In genomic region chr6:160733045-160733646, GRCh38 we compare ENCODE assay signal across 9 cellular contexts. TPM values are rescaled to one million over a fixed set of nuclear protein-coding genes. Genes with fewer than 3 reads are reported as not detected.
DNase-seq lines count a peak whose midpoint lies in the region; ATAC-seq, FAIRE-seq and TF ChIP-seq lines count a peak whose summit lies in the region.
"Had no signal": no experiment of that assay in that cellular context is flagged by ENCODE, and none has a peak within 500 bp of the region (broad histone marks: within the 10 kb centered on the region; RNA-seq: fewer than 3 reads in every experiment).

No MANE protein-coding gene starts in this region.

- TF ChIP-seq CTCF in activated B cell treated with CpG ODN at 0.5 μM for 24 hours (IDR thresholded peaks at IDR 0.05) (no peak), prostate gland (IDR thresholded peaks at IDR 0.05) (peak in 3 of 4 experiments; percentile 57 to 63 (median 60))

- H3K4me1 ChIP-seq in CD4-positive, CD25-positive, alpha-beta regulatory T cell (ENCODE audit: control insufficient read depth, insufficient read depth, low read length, poor library complexity, severe bottlenecking): no peaks in the 10 kb centered on the region
- H3K4me1 ChIP-seq in prostate gland (replicated peaks): no peaks in the 10 kb centered on the region

- peak in 2 of 3 donors; percentile 10 to 44 for DNase-seq in CD4-positive, CD25-positive, alpha-beta regulatory T cell
- peak; percentile 17 for DNase-seq in GM18507 (ENCODE audit: extremely low spot score, insufficient read length, low read depth)
- DNase-seq in NCI-H1092 treated with DMSO at 0.1 percent for 48 hours (lab: John Stamatoyannopoulos, UW): peak; percentile 41
- no peak for DNase-seq in activated B cell treated with CpG ODN at 0.5 μM for 24 hours
- DNase-seq in globus pallidus (ENCODE audit: low spot score): peak; percentile 48
- peak; percentile 28 for DNase-seq in prostate gland (ENCODE audit: low spot score)
- no peak for DNase-seq in NK-92 (lab: John Stamatoyannopoulos, UW; ENCODE audit: unreplicated experiment)

- no peaks in the 10 kb centered on the region for H3K36me3 ChIP-seq in CD4-positive, CD25-positive, alpha-beta regulatory T cell (ENCODE audit: control insufficient read depth, insufficient read depth, low read length)
- H3K36me3 ChIP-seq in prostate gland: no peaks in the 10 kb centered on the region

- 36% methylated on average over 8 of the region's 8 CpGs for WGBS in prostate gland

- CTCF ChIA-PET in activated B cell treated with CpG ODN at 0.5 μM for 24 hours (lab: Charles Lee): interaction anchor here (1.4 to 4.2 kb wide), 6 partner anchors 9 to 640 kb away, joined by 3 to 24 read pairs (median 8); no protein-coding TSS in a partner anchor

- H3K9me3 Mint-ChIP-seq in CD4-positive, CD25-positive, alpha-beta regulatory T cell: no peaks in the 10 kb centered on the region
- H3K9me3 Mint-ChIP-seq in activated B cell treated with CpG ODN at 0.5 μM for 24 hours: no peaks in the 10 kb centered on the region

- no peaks in the 10 kb centered on the region for H3K4me1 Mint-ChIP-seq in CD4-positive, CD25-positive, alpha-beta regulatory T cell
- H3K4me1 Mint-ChIP-seq in activated B cell treated with CpG ODN at 0.5 μM for 24 hours: no peaks in the 10 kb centered on the region

- H3K36me3 Mint-ChIP-seq in CD4-positive, CD25-positive, alpha-beta regulatory T cell: no peaks in the 10 kb centered on the region
- no peaks in the 10 kb centered on the region for H3K36me3 Mint-ChIP-seq in activated B cell treated with CpG ODN at 0.5 μM for 24 hours (ENCODE audit: low read depth)

- H3K4me3 ChIP-seq in CD4-positive, CD25-positive, alpha-beta regulatory T cell (ENCODE audit: low read depth, low read length): no peak overlapping the region
- no peak overlapping the region for H3K4me3 ChIP-seq in prostate gland

- POLR2A ChIA-PET in activated B cell treated with CpG ODN at 0.5 μM for 24 hours (lab: Charles Lee): no interaction called here

- H3K27ac ChIP-seq in CD4-positive, CD25-positive, alpha-beta regulatory T cell (ENCODE audit: insufficient read depth, low read length, poor library complexity, severe bottlenecking): no peak overlapping the region
- H3K27ac ChIP-seq in prostate gland: no peak overlapping the region

- no peaks in the 10 kb centered on the region for H3K9me3 ChIP-seq in CD4-positive, CD25-positive, alpha-beta regulatory T cell (ENCODE audit: control insufficient read depth in 2 of 2, low read length in 2 of 2)
- no peaks in the 10 kb centered on the region for H3K9me3 ChIP-seq in prostate gland

- TF ChIP-seq POLR2A in prostate gland (IDR thresholded peaks at IDR 0.05): no peak

- H3K27me3 ChIP-seq in CD4-positive, CD25-positive, alpha-beta regulatory T cell (ENCODE audit: control insufficient read depth, insufficient read depth, low read length): peaks cover 2% of the 10 kb centered on the region
- H3K27me3 ChIP-seq in prostate gland (replicated peaks; ENCODE audit: insufficient read depth): no peaks in the 10 kb centered on the region

- H3K27me3 Mint-ChIP-seq in CD4-positive, CD25-positive, alpha-beta regulatory T cell: peaks cover 19% of the 10 kb centered on the region
- H3K27me3 Mint-ChIP-seq in activated B cell treated with CpG ODN at 0.5 μM for 24 hours: peaks cover 25% of the 10 kb centered on the region

- intact Hi-C loops in activated B cell treated with CpG ODN at 0.5 μM for 24 hours (cut with micrococcal nuclease): loop anchor here (1.0 to 5.0 kb wide), 5 partner anchors 34 to 641 kb away; partner anchors contain the start of gene MAP3K4
- intact Hi-C loops in prostate gland (cut with DNase I): loop anchor here (2.0 to 5.0 kb wide), 2 partner anchors 34 to 639 kb away; no protein-coding TSS in a partner anchor

- ATAC-seq in CD4-positive, CD25-positive, alpha-beta regulatory T cell (ENCODE audit: low read depth in 2 of 2): peak in 1 of 2 donors; percentile 31
- ATAC-seq in HG02840 (IDR thresholded peaks at IDR 0.05; ENCODE audit: low FRiP score, unreplicated experiment): peak; percentile 75
- ATAC-seq in activated B cell treated with CpG ODN at 0.5 μM for 24 hours (ENCODE audit: low read depth): peak; percentile 78

- H3K4me3 Mint-ChIP-seq in CD4-positive, CD25-positive, alpha-beta regulatory T cell: no peak overlapping the region
- no peak overlapping the region for H3K4me3 Mint-ChIP-seq in activated B cell treated with CpG ODN at 0.5 μM for 24 hours

- FAIRE-seq in GM18507 (lab: Jason Lieb, UNC): peak; percentile 70

- H3K27ac Mint-ChIP-seq in CD4-positive, CD25-positive, alpha-beta regulatory T cell: peak overlapping the region in 1 of 3 donors; percentile 12
- H3K27ac Mint-ChIP-seq in activated B cell treated with CpG ODN at 0.5 μM for 24 hours: no peak overlapping the region

RNA-seq across cellular contexts. Expression of gene PLG, which starts 31.1 kb away (rescaled TPM):
- not detected for total RNA-seq in CD4-positive, CD25-positive, alpha-beta regulatory T cell
- polyA plus RNA-seq in CD4-positive, CD25-positive, alpha-beta regulatory T cell: not detected
- total RNA-seq in activated B cell treated with CpG ODN at 0.5 μM for 24 hours: 0.27 and 0.31 TPM in 2 replicates
- under 1 TPM in 1 of 2 donors, not detected in 1; 0.17 TPM for total RNA-seq in prostate gland
- total RNA-seq: activated CD8-positive, alpha-beta memory T cell treated with anti-CD3 and anti-CD28 coated beads for 36 hours had no signal

Comparison
In these comparisons a context has a peak if more than half of its experiments do, and no peak if none do; other contexts are left out.
1. DNase-seq: peak in CD4-positive, CD25-positive, alpha-beta regulatory T cell (2 of 3), GM18507 (single experiment), NCI-H1092 treated with DMSO at 0.1 percent for 48 hours (single experiment), globus pallidus (single experiment) and prostate gland (single experiment); none in activated B cell treated with CpG ODN at 0.5 μM for 24 hours (single experiment) and NK-92 (single experiment).